Comparison of ENCODE assay signal across 9 cellular contexts in the genomic region with DNA sequence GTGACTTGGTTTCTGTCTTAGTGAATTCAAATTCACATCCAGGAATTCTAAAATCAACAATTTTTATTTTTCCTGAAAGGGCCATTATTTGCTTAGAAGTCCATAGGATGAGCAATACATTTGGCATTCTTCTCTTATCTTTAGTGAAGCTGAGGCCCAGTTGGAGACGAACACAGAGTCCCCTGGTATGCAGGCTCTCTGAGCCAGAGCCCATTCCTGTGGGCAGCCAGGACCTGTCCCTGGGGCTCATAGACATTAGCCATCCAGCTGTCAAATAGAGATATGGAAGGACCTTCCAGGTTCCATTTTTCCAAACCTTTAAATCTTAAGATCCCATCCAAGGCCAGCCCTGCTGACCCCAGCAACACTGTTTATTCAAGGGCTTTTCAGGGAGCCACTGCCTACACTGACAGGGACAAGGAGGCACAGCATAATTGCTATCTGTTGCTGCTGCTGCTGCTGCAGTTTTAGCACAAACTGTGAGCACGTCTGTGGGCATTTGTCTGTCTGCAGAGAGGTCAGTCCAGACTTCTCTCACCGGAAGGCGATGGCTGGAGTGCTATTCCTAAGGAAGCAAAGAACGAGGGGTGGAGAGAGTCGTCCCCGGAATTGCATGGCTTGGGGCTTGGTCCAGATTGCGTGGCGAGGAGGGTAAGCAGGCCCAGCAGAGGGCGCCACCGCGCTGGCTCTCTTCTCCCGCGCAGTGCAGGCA.
DNase-seq lines count a peak whose midpoint lies in the region; ATAC-seq and TF ChIP-seq lines count a peak whose summit lies in the region.
"Had no signal": no experiment of that assay in that cellular context is flagged by ENCODE, and none has a peak within 500 bp of the region (broad histone marks: within the 10 kb centered on the region; RNA-seq: fewer than 3 reads in every experiment).

No MANE protein-coding gene starts in this region.

- no peaks in the 10 kb centered on the region for H3K23me2 ChIP-seq in H9 (ENCODE audit: insufficient read length, low read depth, low read length, poor library complexity, severe bottlenecking)

- H3K9me3 ChIP-seq in H9 (ENCODE audit: control insufficient read depth, low read depth, low read length): no peaks in the 10 kb centered on the region

- H3K27me3 ChIP-seq in H9 (ENCODE audit: insufficient read depth, low read length): peaks cover 2% of the 10 kb centered on the region; the same call in 1 of the 2 replicates

- H3K18ac ChIP-seq in H9 (ENCODE audit: insufficient read length, low read depth, low read length): no peak overlapping the region

- H3K36me3 Mint-ChIP-seq in H9 (ENCODE audit: insufficient read depth in 1 of 3, low read depth in 3 of 3): peaks cover 0 to 12% (median 2%) of the 10 kb centered on the region in 3 experiments; a peak in 5 of 7 replicates
- H3K36me3 Mint-ChIP-seq in glutamatergic neuron (ENCODE audit: unreplicated experiment): peaks cover 13% of the 10 kb centered on the region
- H3K36me3 Mint-ChIP-seq: CD4-positive, CD25-positive, alpha-beta regulatory T cell had no signal

- H4K5ac ChIP-seq in H9 (ENCODE audit: insufficient read length, low read depth, low read length): no peak overlapping the region

- no peak overlapping the region for H4K91ac ChIP-seq in H9 (ENCODE audit: insufficient read length, low read depth, low read length)

- H3K56ac ChIP-seq in H9 (ENCODE audit: insufficient read length, low read depth, low read length): no peak overlapping the region

- no peak overlapping the region; the same call in 1 of the 2 replicates for H3K14ac ChIP-seq in H9 (ENCODE audit: insufficient read depth, low read length)

- H3K4me1 ChIP-seq in H9 (ENCODE audit: insufficient read depth, low read length): no peaks in the 10 kb centered on the region; the same call in 1 of the 2 replicates

- no peak overlapping the region for H2BK20ac ChIP-seq in H9 (ENCODE audit: low read depth, low read length, poor library complexity, severe bottlenecking)

- no peak overlapping the region for H3K23ac ChIP-seq in H9 (ENCODE audit: insufficient read length, low read depth, low read length)

- no peak overlapping the region for H2AFZ ChIP-seq in H9 (ENCODE audit: low read length)

- H3K4ac ChIP-seq in H9 (ENCODE audit: low read depth, low read length): no peak overlapping the region

- H2BK15ac ChIP-seq in H9 (ENCODE audit: low read depth, low read length): no peak overlapping the region

- H3T11ph ChIP-seq in H9 (ENCODE audit: low read length): no peak overlapping the region

- H2BK12ac ChIP-seq in H9 (ENCODE audit: insufficient read length, low read depth, low read length): no peak overlapping the region

- no peaks in the 10 kb centered on the region for H3K27me3 Mint-ChIP-seq in H9 (ENCODE audit: low read depth)
- no peaks in the 10 kb centered on the region for H3K27me3 Mint-ChIP-seq in glutamatergic neuron (ENCODE audit: unreplicated experiment)
- H3K27me3 Mint-ChIP-seq: CD4-positive, CD25-positive, alpha-beta regulatory T cell had no signal

- H3K4me1 Mint-ChIP-seq in H9: peaks cover 18% of the 10 kb centered on the region in 2 experiments
- H3K4me1 Mint-ChIP-seq in glutamatergic neuron (ENCODE audit: low read depth, unreplicated experiment): peaks cover 29% of the 10 kb centered on the region

- TF ChIP-seq CTCF in H9 (conservative IDR thresholded peaks at IDR 0.05): peak; percentile 90
- TF ChIP-seq CTCF in glutamatergic neuron (IDR thresholded peaks at IDR 0.05; ENCODE audit: partially characterized antibody, unreplicated experiment): peak; percentile 89

- H3K9ac ChIP-seq in H9 (ENCODE audit: extremely low read depth, insufficient read length, low read length): no peak overlapping the region

- no peak overlapping the region for H4K8ac ChIP-seq in H9 (replicated peaks; ENCODE audit: insufficient read length, low read depth, low read length)

- H3K9me3 Mint-ChIP-seq in H9: peaks cover 12% of the 10 kb centered on the region in 2 experiments
- peaks cover 9% of the 10 kb centered on the region for H3K9me3 Mint-ChIP-seq in glutamatergic neuron (ENCODE audit: unreplicated experiment)

- H2AK5ac ChIP-seq in H9 (ENCODE audit: insufficient read length, low read length): no peak overlapping the region

- DNase-seq in NCI-H1417 (lab: John Stamatoyannopoulos, UW) (peak; percentile 28 to 62 (median 55)), NCI-H1417 treated with DMSO at 0.1 percent for 48 hours (lab: John Stamatoyannopoulos, UW) (no peak), H9 (peak; percentile 84), NCI-H2081 (lab: John Stamatoyannopoulos, UW) (peak; percentile 70 to 76), glutamatergic neuron (peak; percentile 93), pons (ENCODE audit: low spot score) (peak; percentile 22)
- peak; percentile 10 for DNase-seq in activated CD8-positive, alpha-beta memory T cell treated with anti-CD3 and anti-CD28 coated beads, Interleukin-2, amount 50 U/mL, for 24 hours (ENCODE audit: extremely low read depth)

- no peak for ATAC-seq in HG02588 (IDR thresholded peaks at IDR 0.05; ENCODE audit: unreplicated experiment)

- no peak overlapping the region for H3K27ac ChIP-seq in H9 (ENCODE audit: insufficient read length, low read depth, low read length)

- no peak overlapping the region for H3K4me2 ChIP-seq in H9 (ENCODE audit: insufficient read depth, insufficient read length, low read length)

- no peak overlapping the region for H2BK120ac ChIP-seq in H9 (ENCODE audit: low read depth, low read length, poor library complexity, severe bottlenecking)

- H3K4me3 Mint-ChIP-seq in H9 (no peak overlapping the region), glutamatergic neuron (ENCODE audit: unreplicated experiment) (peak overlapping the region; percentile 22)
- H3K4me3 Mint-ChIP-seq: CD4-positive, CD25-positive, alpha-beta regulatory T cell had no signal

- WGBS in H9 (ENCODE audit: extremely low coverage, insufficient read length, low lambda C conversion rate): no CpG with 5 or more reads among the region's 14 CpGs

- no peak overlapping the region; a peak in 1 of 7 replicates for H3K27ac Mint-ChIP-seq in H9
- H3K27ac Mint-ChIP-seq in glutamatergic neuron (ENCODE audit: unreplicated experiment): peak overlapping the region; percentile 31
- H3K27ac Mint-ChIP-seq: CD4-positive, CD25-positive, alpha-beta regulatory T cell had no signal

- no peaks in the 10 kb centered on the region for H3K79me1 ChIP-seq in H9 (ENCODE audit: insufficient read depth, low read depth, low read length, poor library complexity, severe bottlenecking)

- no peaks in the 10 kb centered on the region for H3K79me2 ChIP-seq in H9 (ENCODE audit: insufficient read depth, low read length)

- no peaks in the 10 kb centered on the region for H4K20me1 ChIP-seq in H9 (ENCODE audit: control insufficient read depth, insufficient read depth, insufficient read length)

- no peak overlapping the region for H2BK5ac ChIP-seq in H9 (ENCODE audit: insufficient read length, low read length)
